5 cellular contexts compared by ENCODE assay signal in the genomic region with DNA sequence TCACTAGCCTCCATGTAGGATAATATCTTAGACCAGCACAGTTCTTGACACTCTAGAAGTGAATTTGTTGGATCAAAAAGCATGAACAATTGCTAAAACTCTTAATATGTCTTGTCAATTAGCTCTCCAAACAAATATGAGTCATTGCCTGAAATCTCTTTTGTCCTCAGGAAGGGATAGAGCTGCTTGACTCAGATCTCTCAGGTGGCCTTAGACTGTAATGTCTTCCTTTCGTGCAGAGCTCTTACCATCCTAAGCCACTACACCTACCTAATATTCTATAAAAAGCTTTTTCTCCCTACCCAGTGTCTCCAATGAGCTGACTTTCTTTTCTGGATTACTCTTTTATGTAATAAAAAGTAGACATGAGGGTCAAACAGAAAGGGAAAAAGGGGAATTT.
DNase-seq lines count a peak whose midpoint lies in the region; ATAC-seq and TF ChIP-seq lines count a peak whose summit lies in the region.
"Not testable (repeated sequence)": the region's sequence is repeated elsewhere in the genome, so short reads cannot be mapped to it uniquely, and the experiment has no call there.

No MANE protein-coding gene starts in this region.

- H3K9me2 ChIP-seq in PC-3 (replicated peaks; ENCODE audit: low read length), result not testable (repeated sequence)

- H3K4me2 ChIP-seq in PC-3 (ENCODE audit: low read length); mammary epithelial cell (ENCODE audit: insufficient read depth, low read depth, low read length): not testable (repeated sequence)

- not testable (repeated sequence) for H2AFZ ChIP-seq in PC-3 (ENCODE audit: low read length); mammary epithelial cell (ENCODE audit: low read depth, low read length)

- H3K9ac ChIP-seq in PC-3 (ENCODE audit: low read length); mammary epithelial cell (ENCODE audit: insufficient read depth, low read length): not testable (repeated sequence)

- not testable (repeated sequence) for H4K20me1 ChIP-seq in PC-3 (ENCODE audit: low read length); mammary epithelial cell (ENCODE audit: insufficient read depth, low read length)

- WGBS in mammary epithelial cell (ENCODE audit: low coverage, missing lambda C conversion rate), result 75% methylated on average over 1 of the region's 1 CpG

- H3K79me2 ChIP-seq in PC-3 (ENCODE audit: low read length); mammary epithelial cell (ENCODE audit: insufficient read depth, low read length): not testable (repeated sequence)

- dilution Hi-C loops in mammary epithelial cell (cut with HindIII; ENCODE audit: low sequenced_read_pairs), result not testable (repeated sequence)

- H3K9me3 ChIP-seq in PC-3 (ENCODE audit: low read length); mammary epithelial cell (replicated peaks; ENCODE audit: insufficient read depth, low read length): not testable (repeated sequence)

- not testable (repeated sequence) for ATAC-seq in PC-3
- ATAC-seq in foreskin keratinocyte, result peak; percentile 71

- TF ChIP-seq CTCF in PC-3 (conservative IDR thresholded peaks at IDR 0.05; ENCODE audit: low read depth, low read length); mammary epithelial cell (conservative IDR thresholded peaks at IDR 0.05 in 1 of 2, IDR thresholded peaks at IDR 0.05 in 1 of 2; ENCODE audit: extremely low read depth in 1 of 2, insufficient read depth in 1 of 2, low read depth in 1 of 2, low read length in 2 of 2); epithelial cell of esophagus (IDR thresholded peaks at IDR 0.05; ENCODE audit: insufficient read depth, low read depth, low read length, missing control alignments); foreskin keratinocyte (conservative IDR thresholded peaks at IDR 0.05): not testable (repeated sequence)

- not testable (repeated sequence) for H3F3A ChIP-seq in PC-3 (ENCODE audit: low read length, unreplicated experiment)

- POLR2A ChIA-PET in PC-3 (lab: Charles Lee; ENCODE audit: unreplicated experiment), result not testable (repeated sequence)

- H3K36me3 ChIP-seq in PC-3 (ENCODE audit: low read depth, low read length); mammary epithelial cell (ENCODE audit: insufficient read depth, low read length): not testable (repeated sequence)

- H3K4me3 ChIP-seq in PC-3 (ENCODE audit: low read length); mammary epithelial cell (replicated peaks in 1 of 3; ENCODE audit: insufficient read depth in 1 of 3, low read depth in 2 of 3, low read length in 3 of 3); epithelial cell of esophagus (ENCODE audit: low read length): not testable (repeated sequence)

- in situ Hi-C loops in mammary epithelial cell (cut with MboI; ENCODE audit: low sequenced_read_pairs in 2 of 2), result not testable (repeated sequence)

- CTCF ChIA-PET in PC-3 (lab: Charles Lee); mammary epithelial cell (lab: Charles Lee; ENCODE audit: low non-redundant PET): not testable (repeated sequence)

- H3K4me1 ChIP-seq in PC-3 (ENCODE audit: insufficient read depth, low read length); mammary epithelial cell (ENCODE audit: insufficient read depth, low read length); foreskin keratinocyte: not testable (repeated sequence)

- intact Hi-C loops in PC-3 (cut with micrococcal nuclease); mammary epithelial cell (cut with micrococcal nuclease): not testable (repeated sequence)

- peak; percentile 3 for DNase-seq in M059J (ENCODE audit: low read depth)
- DNase-seq in PC-3, result peak; percentile 1
- DNase-seq in mammary epithelial cell, result peak; percentile 16
- peak; percentile 55 for DNase-seq in epithelial cell of esophagus (ENCODE audit: low read depth)
- not testable (repeated sequence) for DNase-seq in foreskin keratinocyte

- not testable (repeated sequence) for H3K27ac ChIP-seq in PC-3 (ENCODE audit: low read length); mammary epithelial cell (ENCODE audit: insufficient read depth, low read depth, low read length); foreskin keratinocyte

- not testable (repeated sequence) for BruUV-seq in PC-3 (replicated peaks; lab: Mats Ljungman, UMichigan); mammary epithelial cell (replicated peaks; lab: Mats Ljungman, UMichigan)

- H3K27me3 ChIP-seq in PC-3 (ENCODE audit: low read length); mammary epithelial cell (ENCODE audit: insufficient read depth, low read length); foreskin keratinocyte: not testable (repeated sequence)
